Comparison of ENCODE assay signal across 30 cellular contexts in genomic region chr22:45259754-45260394, GRCh38. TPM values are rescaled to one million over a fixed set of nuclear protein-coding genes. Genes with fewer than 3 reads are reported as not detected.
"Had no signal": no experiment of that assay in that cellular context is flagged by ENCODE, and none has a peak within 500 bp of the region (broad histone marks: within the 10 kb centered on the region; RNA-seq: fewer than 3 reads in every experiment).

No MANE protein-coding gene starts in this region.

- DNase-seq: activated CD4-positive, alpha-beta memory T cell treated with anti-CD3 and anti-CD28 coated beads, Interleukin-2, amount 10 ng/mL, durations not matched to agents 7 days and 5 days; activated CD4-positive, alpha-beta T cell treated with anti-CD3 and anti-CD28 coated beads, Interleukin-2, amount 50 U/mL, for 1 hour; activated CD4-positive, CD25-positive, alpha-beta regulatory T cell; activated gamma-delta T cell; activated naive CD4-positive, alpha-beta T cell treated with anti-CD3 and anti-CD28 coated beads, Interleukin-2, amount 10 ng/mL, durations not matched to agents 7 days and 5 days; activated T-cell treated with anti-CD3 and anti-CD28 coated beads for 4 hours; activated T-cell treated with anti-CD3 and anti-CD28 coated beads, Interleukin-2, amount 50 U/mL, for 48 hours; body of pancreas; central memory CD4-positive, alpha-beta T cell; NCI-H1092; NCI-H1417; NCI-H2029; NCI-H2107; NCI-H2171 treated with DMSO at 0.1 percent for 48 hours; NCI-H226; NCI-H526 treated with DMSO at 0.1 percent for 48 hours; NCI-H82; T-cell; T-helper 2 cell had no signal

- H3K36me3 ChIP-seq: ascending aorta had no signal

- H3K27ac ChIP-seq: ascending aorta, body of pancreas, KMS-11, SK-N-MC, VCaP had no signal

- H3K36me3 Mint-ChIP-seq: activated naive CD4-positive, alpha-beta T cell treated with anti-CD3 and anti-CD28 coated beads, Interleukin-2, amount 10 ng/mL, durations not matched to agents 7 days and 5 days; T-cell had no signal

- H3K9me3 Mint-ChIP-seq: activated naive CD4-positive, alpha-beta T cell treated with anti-CD3 and anti-CD28 coated beads, Interleukin-2, amount 10 ng/mL, durations not matched to agents 7 days and 5 days; activated T-helper 17 cell treated with anti-CD3 and anti-CD28 coated beads, Interleukin-2, amount 50 U/mL, for 72 hours had no signal

- H3K4me2 ChIP-seq: KMS-11 had no signal

- H3K4me3 ChIP-seq: ascending aorta, body of pancreas, SK-N-MC had no signal

- H3K9ac ChIP-seq: KMS-11 had no signal

- H3K4me3 Mint-ChIP-seq: activated CD4-positive, alpha-beta memory T cell treated with anti-CD3 and anti-CD28 coated beads, Interleukin-2, amount 10 ng/mL, durations not matched to agents 7 days and 5 days; activated naive CD4-positive, alpha-beta T cell treated with anti-CD3 and anti-CD28 coated beads, Interleukin-2, amount 10 ng/mL, durations not matched to agents 7 days and 5 days; activated T-helper 17 cell treated with anti-CD3 and anti-CD28 coated beads, Interleukin-2, amount 50 U/mL, for 72 hours; T-cell had no signal

- H3K9me3 ChIP-seq: ascending aorta, body of pancreas had no signal

- H3K27me3 ChIP-seq: ascending aorta, body of pancreas had no signal

- ATAC-seq: activated T-helper 17 cell treated with anti-CD3 and anti-CD28 coated beads, Interleukin-2, amount 50 U/mL, for 72 hours; body of pancreas; T-cell had no signal

- FAIRE-seq: bronchial epithelial cell had no signal

- H3K27ac Mint-ChIP-seq: activated CD4-positive, alpha-beta memory T cell treated with anti-CD3 and anti-CD28 coated beads, Interleukin-2, amount 10 ng/mL, durations not matched to agents 7 days and 5 days; activated naive CD4-positive, alpha-beta T cell treated with anti-CD3 and anti-CD28 coated beads, Interleukin-2, amount 10 ng/mL, durations not matched to agents 7 days and 5 days; activated T-helper 17 cell treated with anti-CD3 and anti-CD28 coated beads, Interleukin-2, amount 50 U/mL, for 72 hours; T-cell had no signal

RNA-seq across cellular contexts. Expression of gene UPK3A, which starts 24.9 kb away (rescaled TPM):
- total RNA-seq: activated CD4-positive, alpha-beta memory T cell treated with anti-CD3 and anti-CD28 coated beads, Interleukin-2, amount 10 ng/mL, durations not matched to agents 7 days and 5 days; activated CD8-positive, alpha-beta memory T cell treated with anti-CD3 and anti-CD28 coated beads for 36 hours; activated T-helper 17 cell treated with anti-CD3 and anti-CD28 coated beads, Interleukin-2, amount 50 U/mL, for 72 hours; ascending aorta; body of pancreas; bronchial epithelial cell; MCF 10A; NCI-H460; OCI-LY7; RPMI7951; T-cell had no signal
